ENCODE assay signal across 24 cellular contexts in genomic region chr1:66852870-66853269, GRCh38. TPM values are rescaled to one million over a fixed set of nuclear protein-coding genes. Genes with fewer than 3 reads are reported as not detected.
DNase-seq lines count a peak whose midpoint lies in the region; ATAC-seq and TF ChIP-seq lines count a peak whose summit lies in the region.
"Had no signal": no experiment of that assay in that cellular context is flagged by ENCODE, and none has a peak within 500 bp of the region (broad histone marks: within the 10 kb centered on the region; RNA-seq: fewer than 3 reads in every experiment).

No MANE protein-coding gene starts in this region.

- DNase-seq in GM12865 (ENCODE audit: low read depth) (peak; percentile 34), OCI-LY7 (ENCODE audit: low spot score) (peak; percentile 59), SKM-1 treated with dmso at 0.1 percent for 144 hours (lab: John Stamatoyannopoulos, UW; ENCODE audit: unreplicated experiment) (no peak), heart right ventricle (no peak), hepatic stellate cell (ENCODE audit: low spot score) (no peak), NCI-H748 treated with DMSO at 0.1 percent for 48 hours (lab: John Stamatoyannopoulos, UW) (no peak)
- DNase-seq: activated naive CD4-positive, alpha-beta T cell treated with anti-CD3 and anti-CD28 coated beads, Interleukin-2, amount 10 ng/mL, durations not matched to agents 7 days and 5 days; activated T-cell treated with anti-CD3 and anti-CD28 coated beads, Interleukin-2, amount 50 U/mL, for 72 hours; GM23248; hypothalamus; MG63; NCI-H1436; NCI-H510A treated with DMSO at 0.1 percent for 48 hours; pancreas; right lobe of liver; SW 1271 had no signal

- ATAC-seq in GM19372 (IDR thresholded peaks at IDR 0.05; ENCODE audit: low read depth, unreplicated experiment) = peak; percentile 57
- peak; percentile 75 for ATAC-seq in HG03159 (IDR thresholded peaks at IDR 0.05; ENCODE audit: unreplicated experiment)
- ATAC-seq in heart right ventricle = no peak
- ATAC-seq: activated T-cell treated with anti-CD3 and anti-CD28 coated beads, Interleukin-2, amount 50 U/mL, for 72 hours; natural killer cell treated with Interleukin-12 subunit alpha and Interleukin-12 subunit beta and Interleukin-15 and Interleukin-18, amount 100 ng/mL, for 72 hours; pancreas; right lobe of liver had no signal

- no peak for TF ChIP-seq CTCF in GM12865 (IDR thresholded peaks at IDR 0.05; ENCODE audit: insufficient read depth, low read depth, low read length, missing control alignments)
- TF ChIP-seq CTCF in OCI-LY7 (conservative IDR thresholded peaks at IDR 0.05; ENCODE audit: low read length) = no peak
- no peak for TF ChIP-seq CTCF in heart right ventricle (IDR thresholded peaks at IDR 0.05)

- H3K4me2 ChIP-seq in OCI-LY7 (ENCODE audit: low read length) = peak overlapping the region; percentile 6
- H3K4me2 ChIP-seq: BLaER1 had no signal

- POLR2A ChIA-PET in OCI-LY7 (lab: Charles Lee) = interaction anchor here (0.7 to 1.5 kb wide), 5 partner anchors 9 to 419 kb away, joined by 3 to 4 read pairs (median 3); no protein-coding TSS in a partner anchor

- H3K79me2 ChIP-seq in OCI-LY7 (ENCODE audit: insufficient read depth, low read depth, low read length) = no peaks in the 10 kb centered on the region

- no TSS peak for BruUV-seq in OCI-LY7 (replicated peaks; lab: Mats Ljungman, UMichigan)

- no peaks in the 10 kb centered on the region for H4K20me1 ChIP-seq in OCI-LY7 (ENCODE audit: insufficient read depth, low read length)
- H4K20me1 ChIP-seq: BLaER1 had no signal

- CTCF ChIA-PET in OCI-LY7 (lab: Charles Lee; ENCODE audit: unreplicated experiment) = no interaction called here

- peaks cover 5% of the 10 kb centered on the region; the same call in 1 of the 2 replicates for H3K36me3 ChIP-seq in OCI-LY7 (ENCODE audit: insufficient read depth, low read length)
- H3K36me3 ChIP-seq in heart right ventricle = no peaks in the 10 kb centered on the region
- H3K36me3 ChIP-seq: BLaER1, cardiac muscle cell, MG63, pancreas, right lobe of liver had no signal

- H3K4me3 ChIP-seq in GM12865 (ENCODE audit: low read depth, low read length) (no peak overlapping the region), OCI-LY7 (ENCODE audit: low read depth, low read length, poor library complexity, severe bottlenecking) (no peak overlapping the region), heart right ventricle (no peak overlapping the region)
- H3K4me3 ChIP-seq: BLaER1, cardiac muscle cell, GM23248, MG63, pancreas, right lobe of liver had no signal

- H3K27ac ChIP-seq in OCI-LY7 (ENCODE audit: low read depth, low read length, poor library complexity, severe bottlenecking) (no peak overlapping the region), heart right ventricle (no peak overlapping the region)
- H3K27ac ChIP-seq: BLaER1, cardiac muscle cell, GM23248, pancreas, right lobe of liver had no signal

- no peaks in the 10 kb centered on the region for H3K27me3 ChIP-seq in heart right ventricle
- H3K27me3 ChIP-seq: BLaER1, cardiac muscle cell, MG63, pancreas, right lobe of liver had no signal

- H3K4me1 ChIP-seq in OCI-LY7 (ENCODE audit: insufficient read depth, low read length, poor library complexity, severe bottlenecking) = peaks cover 13% of the 10 kb centered on the region
- H3K4me1 ChIP-seq in heart right ventricle = peaks cover 0 to 6% (median 0%) of the 10 kb centered on the region in 9 donors
- H3K4me1 ChIP-seq: BLaER1, pancreas, right lobe of liver had no signal

- H3K9me3 ChIP-seq in OCI-LY7 (ENCODE audit: low read length) (peaks cover 19% of the 10 kb centered on the region; the same call in 1 of the 2 replicates), heart right ventricle (peaks cover 0 to 5% (median 0%) of the 10 kb centered on the region in 11 donors)
- H3K9me3 ChIP-seq: BLaER1, MG63, pancreas, right lobe of liver had no signal

- 90 to 93% methylated on average over 2 of the region's 2 CpGs for WGBS in heart right ventricle, 2 donors

- H3K9me2 ChIP-seq in OCI-LY7 (ENCODE audit: insufficient read depth, low read length) = no peaks in the 10 kb centered on the region; the same call in 1 of the 2 replicates

- peak overlapping the region; percentile 44; the same call in 1 of the 2 replicates for H2AFZ ChIP-seq in OCI-LY7 (ENCODE audit: low read length)
- H2AFZ ChIP-seq: GM23248 had no signal

- intact Hi-C loops in OCI-LY7 (cut with micrococcal nuclease; ENCODE audit: unreplicated experiment) (no loop called here), heart right ventricle (cut with DNase I) (no loop called here)

RNA-seq across cellular contexts. Expression of gene INSL5, which starts 51.8 kb away (rescaled TPM):
- total RNA-seq in OCI-LY7 (2014; rRNA removed; shearing (Covaris generic)) = not detected in 2 replicates
- total RNA-seq in OCI-LY7 (2022) (not detected in 2 replicates), heart right ventricle (not detected)
- not detected for polyA plus RNA-seq in heart right ventricle
- total RNA-seq: A673; activated CD8-positive, alpha-beta memory T cell treated with anti-CD3 and anti-CD28 coated beads for 36 hours; activated T-cell treated with anti-CD3 and anti-CD28 coated beads, Interleukin-2, amount 50 U/mL, for 72 hours; cardiac muscle cell; GM23248; kidney epithelial cell; natural killer cell treated with Interleukin-12 subunit alpha and Interleukin-12 subunit beta and Interleukin-15 and Interleukin-18, amount 100 ng/mL, for 72 hours; pancreas; right lobe of liver had no signal
- polyA plus RNA-seq: cardiac muscle cell, GM23248, pancreas had no signal

Comparison
In these comparisons a context has a peak if more than half of its experiments do, and no peak if none do; other contexts are left out.
1. DNase-seq: peak in GM12865 (single experiment) and OCI-LY7 (single experiment); none in SKM-1 treated with dmso at 0.1 percent for 144 hours (single experiment), heart right ventricle (0 of 2), hepatic stellate cell (single experiment) and NCI-H748 treated with DMSO at 0.1 percent for 48 hours (single experiment).
2. ATAC-seq: peak in GM19372 (single experiment) and HG03159 (single experiment); none in heart right ventricle (0 of 8).